ENCODE assay signal across 19 cellular contexts in genomic region chr11:82771781-82772180, GRCh38. TPM values are rescaled to one million over a fixed set of nuclear protein-coding genes. Genes with fewer than 3 reads are reported as not detected.
A peak's percentile ranks its signal among the peaks of the same experiment; 100 is the strongest.
DNase-seq lines count a peak whose midpoint lies in the region; ATAC-seq, FAIRE-seq and TF ChIP-seq lines count a peak whose summit lies in the region.
"Had no signal": no experiment of that assay in that cellular context is flagged by ENCODE, and none has a peak within 500 bp of the region (broad histone marks: within the 10 kb centered on the region; RNA-seq: fewer than 3 reads in every experiment).

No MANE protein-coding gene starts in this region.

- intact Hi-C loops in MCF 10A (cut with micrococcal nuclease) (no loop called here), breast epithelium (cut with DNase I; ENCODE audit: low total_unique reads) (no loop called here), Right ventricle myocardium superior (cut with DNase I) (no loop called here)

- TF ChIP-seq POLR2A in breast epithelium (IDR thresholded peaks at IDR 0.05) = no peak

- no peak overlapping the region for H3K27ac Mint-ChIP-seq in MCF 10A (ENCODE audit: low read depth, unreplicated experiment)
- H3K27ac Mint-ChIP-seq: CD14-positive monocyte; CD4-positive, alpha-beta memory T cell; H9 had no signal

- no peak overlapping the region for H3K27ac ChIP-seq in breast epithelium
- peak overlapping the region; percentile 6 for H3K27ac ChIP-seq in keratinocyte (ENCODE audit: control insufficient read depth, insufficient read depth, low read length)
- H3K27ac ChIP-seq: 22Rv1, A549, BLaER1 had no signal

- H3K27me3 Mint-ChIP-seq in MCF 10A (ENCODE audit: insufficient read depth, unreplicated experiment) = peaks cover 21% of the 10 kb centered on the region

- H3K9me1 ChIP-seq in keratinocyte (ENCODE audit: control insufficient read depth, extremely low read depth, insufficient read depth, low read length) = no peaks in the 10 kb centered on the region

- H3K27me3 ChIP-seq in breast epithelium (no peaks in the 10 kb centered on the region), bronchial epithelial cell (ENCODE audit: control insufficient read depth, insufficient read depth, low read length) (no peaks in the 10 kb centered on the region), keratinocyte (ENCODE audit: control insufficient read depth, extremely low read depth, insufficient read depth, low read length) (no peaks in the 10 kb centered on the region)
- H3K27me3 ChIP-seq: BLaER1 had no signal

- H3K4me1 Mint-ChIP-seq in MCF 10A (ENCODE audit: insufficient read depth, unreplicated experiment) = peaks cover 5% of the 10 kb centered on the region
- H3K4me1 Mint-ChIP-seq: CD14-positive monocyte; CD4-positive, alpha-beta memory T cell had no signal

- H4K20me1 ChIP-seq in keratinocyte (ENCODE audit: control insufficient read depth, extremely low read depth, insufficient read depth, low read length) = no peaks in the 10 kb centered on the region
- H4K20me1 ChIP-seq: BLaER1 had no signal

- H3K9me3 Mint-ChIP-seq in MCF 10A (ENCODE audit: unreplicated experiment) = no peaks in the 10 kb centered on the region

- no peaks in the 10 kb centered on the region for H3K79me2 ChIP-seq in keratinocyte (ENCODE audit: control insufficient read depth, insufficient read depth, low read length)

- no peak overlapping the region for H2AFZ ChIP-seq in keratinocyte (ENCODE audit: control insufficient read depth, low read length)

- H3K4me1 ChIP-seq in breast epithelium = no peaks in the 10 kb centered on the region
- H3K4me1 ChIP-seq in keratinocyte (ENCODE audit: control insufficient read depth, extremely low read depth, insufficient read depth, low read length) = peaks cover 9% of the 10 kb centered on the region
- H3K4me1 ChIP-seq: A549, BLaER1 had no signal

- H3K9me3 ChIP-seq in breast epithelium (peaks cover 7 to 9% of the 10 kb centered on the region in 2 donors), keratinocyte (ENCODE audit: control insufficient read depth, low read depth, low read length) (no peaks in the 10 kb centered on the region)
- H3K9me3 ChIP-seq: A549 had no signal

- TF ChIP-seq CTCF in MCF 10A (IDR thresholded peaks at IDR 0.05; ENCODE audit: unreplicated experiment) (no peak), breast epithelium (IDR thresholded peaks at IDR 0.05) (no peak), bronchial epithelial cell (IDR thresholded peaks at IDR 0.05; ENCODE audit: insufficient read depth, low read length, severe bottlenecking) (no peak), keratinocyte (optimal IDR thresholded peaks at IDR 0.05 in 1 of 3, IDR thresholded peaks at IDR 0.05 in 1 of 3, conservative IDR thresholded peaks at IDR 0.05 in 1 of 3; ENCODE audit: extremely low read depth in 1 of 3, insufficient read depth in 2 of 3, low read length in 3 of 3) (no peak)

- no peak overlapping the region for H3K9ac ChIP-seq in keratinocyte (ENCODE audit: control insufficient read depth, extremely low read depth, insufficient read depth, low read length)
- H3K9ac ChIP-seq: BLaER1 had no signal

- no TSS peak for BruUV-seq in MCF 10A (replicated peaks; lab: Mats Ljungman, UMichigan)

- H3K36me3 ChIP-seq in breast epithelium = no peaks in the 10 kb centered on the region
- no peaks in the 10 kb centered on the region for H3K36me3 ChIP-seq in bronchial epithelial cell (ENCODE audit: control insufficient read depth, insufficient read depth, low read length)
- no peaks in the 10 kb centered on the region for H3K36me3 ChIP-seq in keratinocyte (ENCODE audit: control insufficient read depth in 2 of 2, extremely low read depth in 1 of 2, insufficient read depth in 2 of 2, low read length in 2 of 2)
- H3K36me3 ChIP-seq: BLaER1 had no signal

- CTCF ChIA-PET in MCF 10A (lab: Yijun Ruan, JAX) = interaction anchor here (0.6 to 0.7 kb wide), 3 partner anchors 490 to 1050 kb away, joined by 3 to 4 read pairs (median 4); no protein-coding TSS in a partner anchor

- dilution Hi-C loops in keratinocyte (cut with MboI; ENCODE audit: extremely low pct_ligation_motif_present, low sequenced_read_pairs) = no loop called here

- FAIRE-seq in bronchial epithelial cell (lab: Jason Lieb, UNC) = no peak
- no peak for FAIRE-seq in keratinocyte (lab: Jason Lieb, UNC)
- FAIRE-seq: A549, H1 had no signal

- no peak overlapping the region for H3K4me3 ChIP-seq in breast epithelium
- no peak overlapping the region for H3K4me3 ChIP-seq in bronchial epithelial cell (ENCODE audit: low read depth, low read length)
- no peak overlapping the region for H3K4me3 ChIP-seq in keratinocyte (ENCODE audit: control insufficient read depth in 2 of 3, extremely low read depth in 1 of 3, insufficient read depth in 2 of 3, low read depth in 1 of 3, low read length in 3 of 3)
- H3K4me3 ChIP-seq: A549, BLaER1 had no signal

- no peaks in the 10 kb centered on the region for H3K36me3 Mint-ChIP-seq in MCF 10A (ENCODE audit: insufficient read depth, unreplicated experiment)
- H3K36me3 Mint-ChIP-seq: CD14-positive monocyte had no signal

- no peak overlapping the region for H3K4me3 Mint-ChIP-seq in MCF 10A (ENCODE audit: unreplicated experiment)
- H3K4me3 Mint-ChIP-seq: CD14-positive monocyte, H9 had no signal

- POLR2A ChIA-PET in MCF 10A (lab: Yijun Ruan, JAX) = no interaction called here

- no peak for ATAC-seq in Right ventricle myocardium superior (ENCODE audit: poor library complexity)
- no peak for ATAC-seq in activated CD4-positive, CD25-positive, alpha-beta regulatory T cell treated with anti-CD3 and anti-CD28 coated beads, Interleukin-2, amount 50 U/mL, for 24 hours
- ATAC-seq: A549 had no signal

- DNase-seq in MCF 10A (ENCODE audit: unreplicated experiment) (peak; percentile 1), breast epithelium (ENCODE audit: low spot score in 2 of 2) (no peak), bronchial epithelial cell (ENCODE audit: low read depth) (peak; percentile 94), keratinocyte (ENCODE audit: low read depth, low spot score) (peak; percentile 64), superior temporal gyrus (ENCODE audit: extremely low spot score) (no peak), Right ventricle myocardium superior (no peak)
- DNase-seq in activated effector memory CD4-positive, alpha-beta T cell treated with anti-CD3 and anti-CD28 coated beads, Interleukin-2, amount 50 U/mL, for 16 hours = no peak
- DNase-seq: Calu3; CD4-positive, alpha-beta memory T cell; DMS79 treated with DMSO at 0.1 percent for 48 hours; GF-D8; H9 had no signal

- H3K4me2 ChIP-seq in keratinocyte (ENCODE audit: control insufficient read depth, extremely low read depth, insufficient read depth, low read depth, low read length) = peak overlapping the region; percentile 18
- H3K4me2 ChIP-seq: A549, BLaER1 had no signal

RNA-seq across cellular contexts. Expression of gene FAM181B, which starts 38.1 kb away (rescaled TPM):
- total RNA-seq in MCF 10A (2022) (not detected in 2 replicates), breast epithelium (under 1 TPM; 0.16 to 0.33 (median 0.29) TPM), bronchial epithelial cell (1.0 and 1.8 TPM in 2 replicates), Right ventricle myocardium superior (0.13 TPM)
- polyA plus RNA-seq in keratinocyte = 0.01 TPM in 2 of 3 replicates, not detected in the other
- polyA plus RNA-seq in keratinocyte (2011; ENCODE audit: low read depth) = not detected
- 0.01 TPM in 1 of 2 replicates, not detected in the other for polyA plus RNA-seq in keratinocyte (2011; cell fraction: cytosol; rRNA removed)
- not detected in 2 replicates for polyA plus RNA-seq in keratinocyte (2011; cell fraction: nucleus; rRNA removed)
- polyA plus RNA-seq in keratinocyte (2012; ENCODE audit: low replicate concordance) = 0.03 and 0.04 TPM in 2 replicates
- polyA minus RNA-seq in keratinocyte = not detected in 3 replicates
- polyA minus RNA-seq in keratinocyte (2011; cell fraction: cytosol; rRNA and poly(A)+ RNA removed) = not detected
- polyA minus RNA-seq in keratinocyte (2011; cell fraction: nucleus; rRNA and poly(A)+ RNA removed) = not detected in 2 replicates
- total RNA-seq: HT1080 had no signal
- polyA plus RNA-seq: CD14-positive monocyte; CD4-positive, alpha-beta memory T cell had no signal

Comparison
In these comparisons a context has a peak if more than half of its experiments do, and no peak if none do; other contexts are left out.
1. DNase-seq: peak in MCF 10A (single experiment), bronchial epithelial cell (single experiment) and keratinocyte (single experiment); none in breast epithelium (0 of 2), superior temporal gyrus (single experiment), activated effector memory CD4-positive, alpha-beta T cell treated with anti-CD3 and anti-CD28 coated beads, Interleukin-2, amount 50 U/mL, for 16 hours (single experiment) and Right ventricle myocardium superior (single experiment).